Comparison of ENCODE assay signal across 17 cellular contexts in genomic region chr13:78497702-78498319, GRCh38.
DNase-seq lines count a peak whose midpoint lies in the region; ATAC-seq and TF ChIP-seq lines count a peak whose summit lies in the region.
"Had no signal": no experiment of that assay in that cellular context is flagged by ENCODE, and none has a peak within 500 bp of the region (broad histone marks: within the 10 kb centered on the region; RNA-seq: fewer than 3 reads in every experiment).

No MANE protein-coding gene starts in this region.

- TF ChIP-seq CTCF in left ventricle myocardium inferior (IDR thresholded peaks at IDR 0.05; ENCODE audit: borderline replicate concordance) (no peak), right atrium auricular region (IDR thresholded peaks at IDR 0.05) (no peak), NB4 (IDR thresholded peaks at IDR 0.05; ENCODE audit: low read depth, low read length) (no peak), GM10266 (IDR thresholded peaks at IDR 0.05; ENCODE audit: control insufficient read depth, insufficient read depth, low read depth, missing control alignments) (no peak)

- H3K9me3 ChIP-seq in left ventricle myocardium inferior (replicated peaks) (no peaks in the 10 kb centered on the region), right atrium auricular region (no peaks in the 10 kb centered on the region)

- intact Hi-C loops in left ventricle myocardium inferior (cut with micrococcal nuclease), result no loop called here

- no peak for ATAC-seq in GM21528 (IDR thresholded peaks at IDR 0.05; ENCODE audit: low FRiP score, unreplicated experiment)
- ATAC-seq: CD8-positive, alpha-beta T cell; PC-3 had no signal

- H3K27me3 ChIP-seq in left ventricle myocardium inferior (ENCODE audit: low read depth), result no peaks in the 10 kb centered on the region
- H3K27me3 ChIP-seq in right atrium auricular region, result no peaks in the 10 kb centered on the region

- TF ChIP-seq POLR2A in NB4 (IDR thresholded peaks at IDR 0.05; ENCODE audit: extremely low read depth, insufficient read length), result no peak

- H3K36me3 ChIP-seq in left ventricle myocardium inferior (no peaks in the 10 kb centered on the region), right atrium auricular region (no peaks in the 10 kb centered on the region)

- DNase-seq in left ventricle myocardium inferior (peak; percentile 15), right atrium auricular region (ENCODE audit: low spot score) (no peak), NB4 (ENCODE audit: low read depth) (peak; percentile 6), UCSD-AML1 (lab: John Stamatoyannopoulos, UW; ENCODE audit: unreplicated experiment) (peak; percentile 32), SW480 (ENCODE audit: low spot score) (no peak), GM10266 (ENCODE audit: extremely low spot score) (no peak), NCI-H1930 (lab: John Stamatoyannopoulos, UW) (no peak)
- DNase-seq: CD8-positive, alpha-beta T cell; EL; HCEC 1CT; NCI-H1417; NCI-H2081 treated with DMSO at 0.1 percent for 48 hours; NCI-H226; NCI-H526 treated with DMSO at 0.1 percent for 48 hours; PC-3; T-helper 2 cell had no signal

- no peak overlapping the region for H3K27ac ChIP-seq in left ventricle myocardium inferior (replicated peaks)
- no peak overlapping the region for H3K27ac ChIP-seq in right atrium auricular region

- H3K4me1 ChIP-seq in left ventricle myocardium inferior, result no peaks in the 10 kb centered on the region
- H3K4me1 ChIP-seq in right atrium auricular region, result no peaks in the 10 kb centered on the region

- no peak overlapping the region for H3K4me3 ChIP-seq in left ventricle myocardium inferior
- H3K4me3 ChIP-seq in right atrium auricular region, result no peak overlapping the region
- no peak overlapping the region for H3K4me3 ChIP-seq in NB4 (ENCODE audit: low read depth, low read length)

Comparison
In these comparisons a context has a peak if more than half of its experiments do, and no peak if none do; other contexts are left out.
1. DNase-seq: peak in left ventricle myocardium inferior (single experiment), NB4 (single experiment) and UCSD-AML1 (single experiment); none in right atrium auricular region (single experiment), SW480 (single experiment), GM10266 (single experiment) and NCI-H1930 (0 of 2).